ENCODE assay signal across 8 cellular contexts in the genomic region with DNA sequence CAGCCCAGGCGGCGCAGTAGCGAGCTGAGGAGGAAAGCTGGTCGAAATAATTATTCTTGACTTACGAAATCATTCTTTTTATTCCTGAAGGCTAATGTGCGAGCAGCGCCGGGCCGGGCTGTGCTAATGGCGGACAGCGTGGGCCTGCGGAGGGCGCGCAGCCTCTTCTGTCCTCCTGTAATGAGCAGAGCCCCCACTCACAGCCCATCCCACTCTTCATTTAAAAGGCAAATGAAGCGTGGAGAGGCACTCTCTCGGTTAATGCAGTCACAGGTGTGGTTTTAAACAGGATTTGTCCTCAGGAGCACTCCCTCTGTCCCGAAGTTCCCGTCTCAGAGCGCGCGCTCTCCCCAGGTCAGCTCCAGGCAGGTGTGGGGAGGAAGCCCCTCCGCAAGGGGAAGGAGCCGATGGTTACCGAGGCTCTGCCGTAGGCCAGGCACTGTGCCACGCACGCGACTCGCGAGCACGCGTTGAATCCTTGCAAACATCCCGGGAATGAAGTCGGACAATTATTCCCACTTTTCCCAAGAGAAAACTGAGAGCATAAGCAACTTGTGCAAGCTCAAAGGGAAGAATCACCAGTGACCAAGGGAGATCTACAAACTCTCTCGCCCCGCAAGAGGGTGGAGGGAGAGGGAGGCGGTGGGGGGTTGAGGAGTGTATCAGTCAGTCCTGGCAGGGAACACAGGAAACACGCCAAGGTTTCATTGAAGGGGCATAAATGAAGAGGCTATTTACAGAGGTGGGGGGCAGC. TPM values are rescaled to one million over a fixed set of nuclear protein-coding genes. Genes with fewer than 3 reads are reported as not detected.
A peak's percentile ranks its signal among the peaks of the same experiment; 100 is the strongest.
DNase-seq lines count a peak whose midpoint lies in the region; ATAC-seq and TF ChIP-seq lines count a peak whose summit lies in the region.

No MANE protein-coding gene starts in this region.

- intact Hi-C loops in left ventricle myocardium inferior (cut with micrococcal nuclease) (no loop called here), prostate gland (cut with DNase I) (loop anchor here (10.0 kb wide), 1 partner anchor 79 kb away; no protein-coding TSS in a partner anchor)

- no peaks in the 10 kb centered on the region for H3K9me3 Mint-ChIP-seq in activated naive CD4-positive, alpha-beta T cell treated with anti-CD3 and anti-CD28 coated beads, Interleukin-2, amount 50 U/mL, for 24 hours

- DNase-seq in D341Med (ENCODE audit: low spot score) (peak; percentile 20), NCI-H1092 (lab: John Stamatoyannopoulos, UW) (peak; percentile 65), left ventricle myocardium inferior (peak; percentile 25), prostate gland (ENCODE audit: low spot score) (peak; percentile 21), OCI-M2 (lab: John Stamatoyannopoulos, UW; ENCODE audit: unreplicated experiment) (no peak), GM19238 (ENCODE audit: insufficient read length, low spot score) (no peak)

- peak overlapping the region; percentile 83 for H3K4me3 Mint-ChIP-seq in activated naive CD4-positive, alpha-beta T cell treated with anti-CD3 and anti-CD28 coated beads, Interleukin-2, amount 50 U/mL, for 24 hours

- H3K4me1 Mint-ChIP-seq in activated naive CD4-positive, alpha-beta T cell treated with anti-CD3 and anti-CD28 coated beads, Interleukin-2, amount 50 U/mL, for 24 hours: peaks cover 17% of the 10 kb centered on the region

- H3K4me3 ChIP-seq in left ventricle myocardium inferior: peak overlapping the region; percentile 68
- peak overlapping the region; percentile 34 to 40 for H3K4me3 ChIP-seq in prostate gland

- peaks cover 18% of the 10 kb centered on the region for H3K27me3 Mint-ChIP-seq in activated naive CD4-positive, alpha-beta T cell treated with anti-CD3 and anti-CD28 coated beads, Interleukin-2, amount 50 U/mL, for 24 hours

- TF ChIP-seq POLR2A in prostate gland (IDR thresholded peaks at IDR 0.05): no peak

- no peaks in the 10 kb centered on the region for H3K9me3 ChIP-seq in left ventricle myocardium inferior (replicated peaks)
- H3K9me3 ChIP-seq in prostate gland: no peaks in the 10 kb centered on the region

- no peak overlapping the region for H3K27ac Mint-ChIP-seq in activated naive CD4-positive, alpha-beta T cell treated with anti-CD3 and anti-CD28 coated beads, Interleukin-2, amount 50 U/mL, for 24 hours

- peak; percentile 10 for TF ChIP-seq CTCF in left ventricle myocardium inferior (IDR thresholded peaks at IDR 0.05; ENCODE audit: borderline replicate concordance)
- no peak for TF ChIP-seq CTCF in prostate gland (IDR thresholded peaks at IDR 0.05)

- WGBS in prostate gland: under 1% methylated on average over 37 of the region's 38 CpGs

- peaks cover 3% of the 10 kb centered on the region for H3K36me3 Mint-ChIP-seq in activated naive CD4-positive, alpha-beta T cell treated with anti-CD3 and anti-CD28 coated beads, Interleukin-2, amount 50 U/mL, for 24 hours

- ATAC-seq in GM19395 (IDR thresholded peaks at IDR 0.05; ENCODE audit: unreplicated experiment): no peak

- H3K27me3 ChIP-seq in left ventricle myocardium inferior (ENCODE audit: low read depth) (peaks cover 30% of the 10 kb centered on the region), prostate gland (replicated peaks; ENCODE audit: insufficient read depth) (no peaks in the 10 kb centered on the region)

- H3K27ac ChIP-seq in left ventricle myocardium inferior (replicated peaks) (no peak overlapping the region), prostate gland (peak overlapping the region; percentile 53 to 63)

- H3K36me3 ChIP-seq in left ventricle myocardium inferior (no peaks in the 10 kb centered on the region), prostate gland (no peaks in the 10 kb centered on the region)

- H3K4me1 ChIP-seq in left ventricle myocardium inferior (peaks cover 20% of the 10 kb centered on the region), prostate gland (replicated peaks) (peaks cover 7% of the 10 kb centered on the region)

RNA-seq across cellular contexts. Expression of a gene that starts 35.5 kb away (rescaled TPM):
- total RNA-seq in left ventricle myocardium inferior (81.8 TPM), prostate gland (10 to 100 TPM; 43.5 to 89.1 TPM)

Comparison
In these comparisons a context has a peak if more than half of its experiments do, and no peak if none do; other contexts are left out.
1. DNase-seq: peak in D341Med (single experiment), NCI-H1092 (single experiment), left ventricle myocardium inferior (single experiment) and prostate gland (single experiment); none in OCI-M2 (single experiment) and GM19238 (single experiment).